In the genomic region with DNA sequence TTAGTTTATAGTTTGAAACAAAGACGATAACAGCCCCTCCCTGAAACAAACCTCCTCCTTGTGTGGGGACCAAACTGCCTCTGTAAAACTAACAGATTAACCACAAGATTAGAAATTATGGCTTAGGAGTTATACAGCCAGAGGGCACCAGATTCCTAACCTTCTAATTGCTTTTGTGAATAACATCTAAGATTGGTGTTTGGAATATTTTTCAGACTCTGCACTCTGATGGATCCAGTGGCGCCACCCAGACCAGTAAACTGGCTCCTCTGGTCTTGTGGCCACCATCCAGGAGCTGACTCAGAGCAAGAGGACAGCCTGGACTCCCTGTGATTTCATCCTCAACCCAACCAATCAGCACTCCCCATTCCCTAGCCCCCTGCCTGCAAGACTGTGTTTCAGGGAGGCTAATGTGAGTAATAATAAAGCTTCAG, we compare ENCODE assay signal across 12 cellular contexts. TPM values are rescaled to one million over a fixed set of nuclear protein-coding genes. Genes with fewer than 3 reads are reported as not detected.
DNase-seq lines count a peak whose midpoint lies in the region; ATAC-seq and TF ChIP-seq lines count a peak whose summit lies in the region.
"Had no signal": no experiment of that assay in that cellular context is flagged by ENCODE, and none has a peak within 500 bp of the region (broad histone marks: within the 10 kb centered on the region; RNA-seq: fewer than 3 reads in every experiment).

No MANE protein-coding gene starts in this region.

- DNase-seq in HCEC 1CT, result peak; percentile 66
- peak; percentile 73 for DNase-seq in fibroblast of the aortic adventitia (ENCODE audit: low read depth)
- DNase-seq in sciatic nerve (ENCODE audit: low spot score), result no peak
- DNase-seq in epidermal melanocyte (ENCODE audit: insufficient read length, low spot score), result no peak
- DNase-seq in SK-N-DZ (ENCODE audit: low spot score), result no peak
- no peak for DNase-seq in inferior parietal cortex (ENCODE audit: extremely low spot score)
- DNase-seq in NCI-H2227 (lab: John Stamatoyannopoulos, UW; ENCODE audit: unreplicated experiment), result no peak
- DNase-seq: GDM1, NCI-H524 treated with DMSO at 0.1 percent for 48 hours had no signal

- peak; percentile 49 for ATAC-seq in sciatic nerve

- intact Hi-C loops in sciatic nerve (cut with DNase I), result no loop called here

- peak; percentile 31 for TF ChIP-seq CTCF in VCaP (conservative IDR thresholded peaks at IDR 0.05)
- peak; percentile 7 for TF ChIP-seq CTCF in fibroblast of the aortic adventitia (IDR thresholded peaks at IDR 0.05; ENCODE audit: insufficient read depth, low read length)

- H3K27ac ChIP-seq in VCaP, result peak overlapping the region; percentile 100

- H3K4me3 ChIP-seq in fibroblast of the aortic adventitia (ENCODE audit: low read depth, low read length), result no peak overlapping the region

RNA-seq across cellular contexts. Expression of gene SLC22A16, which starts 58.3 kb away (rescaled TPM):
- total RNA-seq in fibroblast of the aortic adventitia (ENCODE audit: low replicate concordance), result 0.09 TPM in 1 of 2 replicates, not detected in the other
- 0.22 TPM for total RNA-seq in sciatic nerve
- 0.80 and 0.95 TPM in 2 replicates for polyA plus RNA-seq in SK-N-DZ (2014; cell fraction: cytosol; rRNA removed)
- 0.40 and 1.0 TPM in 2 replicates for polyA plus RNA-seq in SK-N-DZ (2014; cell fraction: nucleus; rRNA removed)
- total RNA-seq: activated T-helper 1 cell treated with anti-CD3 and anti-CD28 coated beads, Interleukin-12 subunit alpha, Interleukin-12 subunit beta, Interleukin-2, Interleukin-4 antibody, amounts not matched to agents 30 ng/mL and 10 ng/mL and 1 ng/mL, durations not matched to agents 14 hours and 24 hours and 36 hours; epithelial cell of proximal tubule had no signal

Comparison
In these comparisons a context has a peak if more than half of its experiments do, and no peak if none do; other contexts are left out.
1. DNase-seq: peak in HCEC 1CT (single experiment) and fibroblast of the aortic adventitia (single experiment); none in sciatic nerve (single experiment), epidermal melanocyte (single experiment), SK-N-DZ (single experiment), inferior parietal cortex (single experiment) and NCI-H2227 (single experiment).